16 cellular contexts compared by ENCODE assay signal in the genomic region with DNA sequence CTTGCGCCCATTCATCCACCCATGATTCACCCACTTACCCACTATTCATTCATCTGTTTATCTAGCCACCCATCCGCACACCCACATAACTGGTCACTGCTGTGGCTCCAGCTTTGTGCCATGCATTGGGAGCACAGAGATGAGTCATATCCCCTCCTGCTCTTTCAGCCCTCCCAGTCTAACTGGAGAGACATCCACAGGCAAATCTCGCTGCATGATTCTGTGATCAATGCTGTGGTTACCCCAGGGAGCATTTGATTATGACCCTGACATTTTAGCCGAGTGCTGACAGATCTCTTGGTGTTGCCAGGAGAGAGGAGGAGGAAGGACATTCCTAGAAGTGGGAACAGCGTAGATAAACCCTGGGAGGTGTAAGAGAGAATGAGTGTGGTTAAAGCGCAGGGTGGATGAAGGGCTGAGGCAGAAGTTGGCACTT. TPM values are rescaled to one million over a fixed set of nuclear protein-coding genes. Genes with fewer than 3 reads are reported as not detected.
A peak's percentile ranks its signal among the peaks of the same experiment; 100 is the strongest.
DNase-seq lines count a peak whose midpoint lies in the region; ATAC-seq and TF ChIP-seq lines count a peak whose summit lies in the region.
"Had no signal": no experiment of that assay in that cellular context is flagged by ENCODE, and none has a peak within 500 bp of the region (broad histone marks: within the 10 kb centered on the region; RNA-seq: fewer than 3 reads in every experiment).

No MANE protein-coding gene starts in this region.

- peaks cover 9% of the 10 kb centered on the region for H3K9me3 Mint-ChIP-seq in progenitor cell of endocrine pancreas (ENCODE audit: low read depth)
- H3K9me3 Mint-ChIP-seq: CD4-positive, alpha-beta T cell; IgD-negative memory B cell had no signal

- no peaks in the 10 kb centered on the region for H3K4me1 ChIP-seq in stomach
- H3K4me1 ChIP-seq: pancreas, tibial nerve had no signal

- no peak for TF ChIP-seq CTCF in AG09309 (IDR thresholded peaks at IDR 0.05; ENCODE audit: control insufficient read depth, insufficient read depth, low read depth, low read length, missing control alignments)
- TF ChIP-seq CTCF in stomach (IDR thresholded peaks at IDR 0.05) = no peak
- TF ChIP-seq CTCF in progenitor cell of endocrine pancreas (IDR thresholded peaks at IDR 0.05; ENCODE audit: unreplicated experiment) = no peak

- H3K4me3 ChIP-seq in AG09309 (ENCODE audit: control insufficient read depth, low read depth, low read length) (no peak overlapping the region), stomach (no peak overlapping the region)
- H3K4me3 ChIP-seq: GM12878, pancreas, tibial nerve had no signal

- no peak for TF ChIP-seq EP300 in stomach (IDR thresholded peaks at IDR 0.05)

- WGBS in stomach, 5 donors = 64 to 73% (median 66%) methylated on average over 6 of the region's 6 CpGs

- no peak for TF ChIP-seq POLR2A in stomach (IDR thresholded peaks at IDR 0.05)

- no peaks in the 10 kb centered on the region for H3K36me3 ChIP-seq in stomach
- H3K36me3 ChIP-seq: pancreas, tibial nerve had no signal

- H3K27ac Mint-ChIP-seq in progenitor cell of endocrine pancreas = no peak overlapping the region
- H3K27ac Mint-ChIP-seq: activated naive CD8-positive, alpha-beta T cell; CD4-positive, alpha-beta T cell; IgD-negative memory B cell had no signal

- no peak for ATAC-seq in HG03571 (IDR thresholded peaks at IDR 0.05; ENCODE audit: unreplicated experiment)
- ATAC-seq: GM12878, pancreas had no signal

- no peak overlapping the region for H3K4me3 Mint-ChIP-seq in progenitor cell of endocrine pancreas (ENCODE audit: low read depth)
- H3K4me3 Mint-ChIP-seq: activated naive CD8-positive, alpha-beta T cell; CD4-positive, alpha-beta T cell; IgD-negative memory B cell had no signal

- intact Hi-C loops in stomach (cut with DNase I; ENCODE audit: low total_unique reads) = no loop called here

- no peaks in the 10 kb centered on the region for H3K36me3 Mint-ChIP-seq in progenitor cell of endocrine pancreas (ENCODE audit: insufficient read depth)
- H3K36me3 Mint-ChIP-seq: activated naive CD8-positive, alpha-beta T cell; IgD-negative memory B cell had no signal

- no peak overlapping the region for H3K27ac ChIP-seq in stomach
- H3K27ac ChIP-seq: pancreas, tibial nerve had no signal

- DNase-seq in AG09309 (ENCODE audit: low read depth) (peak; percentile 45), HS-5 (ENCODE audit: low read depth) (peak; percentile 68), amniotic epithelial cell (ENCODE audit: low read depth) (peak; percentile 84), hepatic stellate cell (ENCODE audit: low spot score) (peak; percentile 65), activated gamma-delta T cell treated with Interleukin-2 at 50 U/mL for 16 hours (no peak), stomach (no peak), progenitor cell of endocrine pancreas (ENCODE audit: low spot score, unreplicated experiment) (no peak)
- DNase-seq: activated CD4-positive, alpha-beta T cell treated with anti-CD3 and anti-CD28 coated beads, Interleukin-2, amount 50 U/mL, for 1 hour; CD4-positive, alpha-beta T cell; pancreas; SHP77 treated with DMSO at 0.1 percent for 48 hours had no signal

- no peaks in the 10 kb centered on the region for H3K27me3 ChIP-seq in stomach
- H3K27me3 ChIP-seq: pancreas, tibial nerve had no signal

- no peaks in the 10 kb centered on the region for H3K4me1 Mint-ChIP-seq in progenitor cell of endocrine pancreas (ENCODE audit: low read depth)
- H3K4me1 Mint-ChIP-seq: IgD-negative memory B cell had no signal

- no peaks in the 10 kb centered on the region for H3K27me3 Mint-ChIP-seq in progenitor cell of endocrine pancreas
- H3K27me3 Mint-ChIP-seq: activated naive CD8-positive, alpha-beta T cell; CD4-positive, alpha-beta T cell had no signal

- H3K9me3 ChIP-seq in stomach = peaks cover 0 to 5% (median 0%) of the 10 kb centered on the region in 4 donors
- H3K9me3 ChIP-seq: pancreas, tibial nerve had no signal

RNA-seq across cellular contexts. Expression of gene PORCN, which starts 10.4 kb away (rescaled TPM):
- total RNA-seq in stomach (10 to 100 TPM in 3 of 5 donors, 1 to 10 TPM in 2; 1.8 to 27.4 (median 16.2) TPM), progenitor cell of endocrine pancreas (6.5 and 8.3 TPM in 2 replicates)
- 10 to 100 TPM in 1 of 3 donors, 1 to 10 TPM in 2; 4.7 to 11.9 (median 6.7) TPM for polyA plus RNA-seq in stomach

RNA-seq across cellular contexts. Expression of gene FTSJ1, which starts 22.4 kb away (rescaled TPM):
- 10 to 100 TPM; 19.6 to 92.8 (median 55.3) TPM for total RNA-seq in stomach
- polyA plus RNA-seq in stomach = 10 to 100 TPM; 33.9 to 40.3 (median 37.7) TPM
- total RNA-seq in progenitor cell of endocrine pancreas = 40.5 and 41.8 TPM in 2 replicates

RNA-seq across cellular contexts. Expression of gene EBP, which starts 23.2 kb away (rescaled TPM):
- total RNA-seq in stomach (100 to 1,000 TPM in 1 of 5 donors, 10 to 100 TPM in 3, 1 to 10 TPM in 1; 5.8 to 208 (median 46.4) TPM), progenitor cell of endocrine pancreas (73.1 and 81.9 TPM in 2 replicates)
- polyA plus RNA-seq in stomach = 100 to 1,000 TPM in 1 of 3 donors, 10 to 100 TPM in 2; 28.9 to 112 (median 74.8) TPM

RNA-seq across cellular contexts. Expression of gene SLC38A5, which starts 28.3 kb away (rescaled TPM):
- total RNA-seq in stomach (10 to 100 TPM in 2 of 5 donors, 1 to 10 TPM in 3; 4.1 to 32.9 (median 6.7) TPM), progenitor cell of endocrine pancreas (0.33 and 0.74 TPM in 2 replicates)
- polyA plus RNA-seq in stomach = 10 to 100 TPM; 19.9 to 45.8 (median 21.1) TPM

RNA-seq across cellular contexts. Expression of gene TBC1D25, which starts 41.1 kb away (rescaled TPM):
- total RNA-seq in stomach (10 to 100 TPM in 2 of 5 donors, 1 to 10 TPM in 2, not detected in 1; 4.6 to 13.6 (median 9.0) TPM), progenitor cell of endocrine pancreas (12.6 and 14.5 TPM in 2 replicates)
- 1 to 10 TPM; 5.2 to 6.5 (median 5.9) TPM for polyA plus RNA-seq in stomach

Comparison
In these comparisons a context has a peak if more than half of its experiments do, and no peak if none do; other contexts are left out.
1. DNase-seq: peak in AG09309 (single experiment), HS-5 (single experiment), amniotic epithelial cell (single experiment) and hepatic stellate cell (single experiment); none in activated gamma-delta T cell treated with Interleukin-2 at 50 U/mL for 16 hours (single experiment), stomach (single experiment) and progenitor cell of endocrine pancreas (single experiment).